Comparison of ENCODE assay signal across 14 cellular contexts in genomic region chr6:153023977-153024376, GRCh38. TPM values are rescaled to one million over a fixed set of nuclear protein-coding genes. Genes with fewer than 3 reads are reported as not detected.
DNase-seq lines count a peak whose midpoint lies in the region; ATAC-seq and TF ChIP-seq lines count a peak whose summit lies in the region.
"Had no signal": no experiment of that assay in that cellular context is flagged by ENCODE, and none has a peak within 500 bp of the region (broad histone marks: within the 10 kb centered on the region; RNA-seq: fewer than 3 reads in every experiment).

No MANE protein-coding gene starts in this region.

- H3K4me1 Mint-ChIP-seq in Caco-2 (ENCODE audit: low read depth, unreplicated experiment) = no peaks in the 10 kb centered on the region

- no peak for TF ChIP-seq POLR2A in prostate gland (IDR thresholded peaks at IDR 0.05)

- WGBS in prostate gland = 82% methylated on average over 2 of the region's 2 CpGs

- H4K20me1 ChIP-seq in DND-41 (ENCODE audit: insufficient read depth, low read length) = no peaks in the 10 kb centered on the region

- no peak overlapping the region for H3K27ac ChIP-seq in DND-41 (ENCODE audit: low read length)
- H3K27ac ChIP-seq in prostate gland = no peak overlapping the region
- H3K27ac ChIP-seq: epithelial cell of prostate, left lung, right atrium auricular region had no signal

- no TSS peak for BruUV-seq in Caco-2 (replicated peaks; lab: Mats Ljungman, UMichigan)

- POLR2A ChIA-PET in Caco-2 (lab: Charles Lee) = no interaction called here

- CTCF ChIA-PET in Caco-2 (lab: Charles Lee) = no interaction called here

- peaks cover 9% of the 10 kb centered on the region for H3K27me3 Mint-ChIP-seq in Caco-2 (ENCODE audit: insufficient read depth, unreplicated experiment)

- no peaks in the 10 kb centered on the region for H3K36me3 ChIP-seq in DND-41 (ENCODE audit: insufficient read depth, low read length)
- no peaks in the 10 kb centered on the region for H3K36me3 ChIP-seq in prostate gland
- H3K36me3 ChIP-seq in Caco-2 (ENCODE audit: control insufficient read depth, insufficient read depth, low read length) = no peaks in the 10 kb centered on the region
- H3K36me3 ChIP-seq: left lung, right atrium auricular region had no signal

- peak; percentile 25; the same call in 1 of the 3 replicates for ATAC-seq in DND-41 (ENCODE audit: insufficient read depth, low read depth)
- peak; percentile 21 for ATAC-seq in GM19324 (IDR thresholded peaks at IDR 0.05; ENCODE audit: low FRiP score, unreplicated experiment)
- ATAC-seq in HG02610 (IDR thresholded peaks at IDR 0.05; ENCODE audit: unreplicated experiment) = peak; percentile 9
- peak; percentile 27 for ATAC-seq in HG03432 (IDR thresholded peaks at IDR 0.05; ENCODE audit: unreplicated experiment)

- no peak overlapping the region for H3K4me3 Mint-ChIP-seq in Caco-2 (ENCODE audit: unreplicated experiment)
- H3K4me3 Mint-ChIP-seq: natural killer cell; stimulated activated naive CD8-positive, alpha-beta T cell treated with anti-CD3 and anti-CD28 coated beads, Interleukin-15, Interleukin-2, amounts not matched to agents 100 ng/mL and 50 ng/mL, for 24 hours; WTC11 had no signal

- H3K27ac Mint-ChIP-seq in Caco-2 (ENCODE audit: unreplicated experiment) = no peak overlapping the region
- H3K27ac Mint-ChIP-seq: natural killer cell; stimulated activated naive CD8-positive, alpha-beta T cell treated with anti-CD3 and anti-CD28 coated beads, Interleukin-15, Interleukin-2, amounts not matched to agents 100 ng/mL and 50 ng/mL, for 24 hours; WTC11 had no signal

- H3K79me2 ChIP-seq in DND-41 (ENCODE audit: insufficient read depth, low read length) = no peaks in the 10 kb centered on the region

- H3K9ac ChIP-seq in DND-41 (ENCODE audit: low read depth, low read length) = no peak overlapping the region

- H3K4me3 ChIP-seq in DND-41 (ENCODE audit: low read depth in 1 of 2, low read length in 2 of 2) (no peak overlapping the region), prostate gland (no peak overlapping the region), Caco-2 (ENCODE audit: low read depth, low read length) (no peak overlapping the region)
- H3K4me3 ChIP-seq: left lung, right atrium auricular region had no signal

- no peak for TF ChIP-seq CTCF in DND-41 (IDR thresholded peaks at IDR 0.05; ENCODE audit: borderline replicate concordance, extremely low read depth, low read length, poor library complexity, severe bottlenecking)
- no peak for TF ChIP-seq CTCF in prostate gland (IDR thresholded peaks at IDR 0.05)
- TF ChIP-seq CTCF in Caco-2 (IDR thresholded peaks at IDR 0.05; ENCODE audit: insufficient read depth in 1 of 2, low read depth in 1 of 2, low read length in 1 of 2, severe bottlenecking in 1 of 2, unreplicated experiment in 1 of 2) = no peak

- H3K4me1 ChIP-seq in DND-41 (ENCODE audit: insufficient read depth, low read length) (no peaks in the 10 kb centered on the region), prostate gland (replicated peaks) (no peaks in the 10 kb centered on the region), Caco-2 (no peaks in the 10 kb centered on the region)
- H3K4me1 ChIP-seq: left lung had no signal

- H3K27me3 ChIP-seq in DND-41 (ENCODE audit: insufficient read depth, low read length, poor library complexity) = peaks cover 10% of the 10 kb centered on the region
- H3K27me3 ChIP-seq in prostate gland (replicated peaks; ENCODE audit: insufficient read depth) = no peaks in the 10 kb centered on the region
- no peaks in the 10 kb centered on the region for H3K27me3 ChIP-seq in Caco-2 (replicated peaks; ENCODE audit: control insufficient read depth, insufficient read depth, low read length)
- H3K27me3 ChIP-seq: left lung, right atrium auricular region had no signal

- H3K9me3 ChIP-seq in DND-41 (ENCODE audit: insufficient read depth, low read length, severe bottlenecking) (no peaks in the 10 kb centered on the region), prostate gland (no peaks in the 10 kb centered on the region), Caco-2 (no peaks in the 10 kb centered on the region)
- H3K9me3 ChIP-seq: left lung, right atrium auricular region had no signal

- DNase-seq in DND-41 = no peak
- DNase-seq in effector CD4-positive, alpha-beta T cell = no peak
- no peak for DNase-seq in prostate gland (ENCODE audit: low spot score)
- no peak for DNase-seq in Caco-2
- DNase-seq in kidney glomerular epithelial cell (lab: John Stamatoyannopoulos, UW) = no peak
- DNase-seq: left lung, natural killer cell had no signal

- H3K36me3 Mint-ChIP-seq in Caco-2 (ENCODE audit: insufficient read depth, unreplicated experiment) = no peaks in the 10 kb centered on the region
- H3K36me3 Mint-ChIP-seq: natural killer cell had no signal

- no peak overlapping the region for H2AFZ ChIP-seq in DND-41 (ENCODE audit: low read depth, low read length)

- no peaks in the 10 kb centered on the region for H3K9me3 Mint-ChIP-seq in Caco-2 (ENCODE audit: unreplicated experiment)
- H3K9me3 Mint-ChIP-seq: natural killer cell; stimulated activated naive CD8-positive, alpha-beta T cell treated with anti-CD3 and anti-CD28 coated beads, Interleukin-15, Interleukin-2, amounts not matched to agents 100 ng/mL and 50 ng/mL, for 24 hours had no signal

- intact Hi-C loops in prostate gland (cut with DNase I) = no loop called here
- intact Hi-C loops in Caco-2 (cut with micrococcal nuclease; ENCODE audit: unreplicated experiment) = loop anchor here (1.0 to 2.0 kb wide), 4 partner anchors 22 to 160 kb away; partner anchors contain the start of genes FBXO5 and MTRF1L

- H3K4me2 ChIP-seq in DND-41 (ENCODE audit: insufficient read depth, low read length) = no peak overlapping the region

RNA-seq across cellular contexts. Expression of gene MTRF1L, which starts 21.5 kb away (rescaled TPM):
- total RNA-seq in prostate gland = 10 to 100 TPM; 10.8 to 14.3 TPM
- total RNA-seq in Caco-2 (2022) = 24.4 and 26.3 TPM in 2 replicates

RNA-seq across cellular contexts. Expression of gene FBXO5, which starts 41.1 kb away (rescaled TPM):
- total RNA-seq in prostate gland (1 to 10 TPM; 3.0 to 5.2 TPM), Caco-2 (2022) (31.4 and 35.5 TPM in 2 replicates)
